8 cellular contexts compared by ENCODE assay signal in the genomic region with DNA sequence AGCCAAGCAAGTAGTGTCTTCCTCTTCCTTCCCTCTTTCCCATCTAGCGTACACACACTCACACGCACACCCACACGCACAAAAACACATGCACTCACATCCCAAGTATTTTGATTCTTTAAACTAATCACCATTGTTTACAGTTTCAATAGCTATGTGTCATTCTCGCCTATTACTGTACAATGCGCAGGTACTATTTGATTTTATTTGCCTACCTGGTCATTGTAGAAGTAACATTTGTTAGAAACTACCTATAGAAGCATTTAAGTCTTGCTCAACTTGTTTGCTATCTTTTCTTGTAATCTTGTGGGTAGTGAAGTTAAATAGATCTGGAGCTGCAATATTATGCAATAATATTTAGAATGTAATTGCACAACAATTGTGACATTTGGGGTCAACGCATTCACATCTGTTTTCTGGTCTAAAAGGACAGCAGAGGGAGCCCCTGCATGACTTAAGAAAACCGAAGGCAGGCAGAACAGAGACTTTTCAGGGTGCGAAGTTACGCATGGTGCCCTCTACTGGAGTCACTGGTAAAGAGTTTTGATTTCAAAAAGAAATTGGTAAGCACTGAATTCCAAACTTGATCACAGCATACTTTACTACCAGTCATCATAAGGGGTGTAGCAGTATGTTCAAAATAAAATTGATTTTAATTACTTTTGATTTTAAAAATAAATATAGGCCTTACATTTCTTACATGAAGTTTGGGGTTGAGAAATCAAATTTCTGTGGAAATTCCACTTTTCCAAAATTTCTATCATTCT.
DNase-seq lines count a peak whose midpoint lies in the region; ATAC-seq and TF ChIP-seq lines count a peak whose summit lies in the region.

No MANE protein-coding gene starts in this region.

- no peaks in the 10 kb centered on the region for H3K79me2 ChIP-seq in OCI-LY3 (ENCODE audit: low read length)

- peaks cover 9% of the 10 kb centered on the region for H3K4me1 Mint-ChIP-seq in MCF 10A (ENCODE audit: insufficient read depth, unreplicated experiment)
- no peaks in the 10 kb centered on the region for H3K4me1 Mint-ChIP-seq in stimulated activated naive CD8-positive, alpha-beta T cell treated with anti-CD3 and anti-CD28 coated beads, Interleukin-15, amount 100 ng/mL, for 72 hours

- no peak overlapping the region for H3K4me3 ChIP-seq in OCI-LY3 (ENCODE audit: low read length)

- CTCF ChIA-PET in MCF 10A (lab: Yijun Ruan, JAX): interaction anchor here (0.5 to 2.1 kb wide), 40 partner anchors 8 to 1766 kb away, joined by 3 to 39 read pairs (median 4); a partner anchor contains a TSS

- H3K36me3 ChIP-seq in OCI-LY3 (replicated peaks; ENCODE audit: low read depth, low read length): no peaks in the 10 kb centered on the region

- DNase-seq in stimulated activated CD4-positive, alpha-beta T cell treated with anti-CD3 and anti-CD28 coated beads, Interleukin-15, amount 100 ng/mL, for 24 hours: peak; percentile 29
- no peak for DNase-seq in stimulated activated CD4-positive, alpha-beta T cell treated with anti-CD3 and anti-CD28 coated beads, Interleukin-4, amount 100 ng/mL, for 1 hour
- DNase-seq in H4 (ENCODE audit: low spot score) (peak; percentile 85), MCF 10A (ENCODE audit: unreplicated experiment) (peak; percentile 91), islet precursor cell (peak; percentile 78)
- peak; percentile 17 to 41 for DNase-seq in stimulated activated naive CD8-positive, alpha-beta T cell treated with anti-CD3 and anti-CD28 coated beads, Interleukin-15, amount 100 ng/mL, for 72 hours

- peaks cover 4% of the 10 kb centered on the region for H3K27me3 Mint-ChIP-seq in MCF 10A (ENCODE audit: insufficient read depth, unreplicated experiment)
- H3K27me3 Mint-ChIP-seq in stimulated activated naive CD8-positive, alpha-beta T cell treated with anti-CD3 and anti-CD28 coated beads, Interleukin-15, amount 100 ng/mL, for 72 hours: no peaks in the 10 kb centered on the region

- peaks cover 6% of the 10 kb centered on the region; the same call in 1 of the 2 replicates for H3K27me3 ChIP-seq in OCI-LY3 (ENCODE audit: low read depth, low read length)

- H3K9ac ChIP-seq in OCI-LY3 (ENCODE audit: low read length): no peak overlapping the region

- H3K27ac Mint-ChIP-seq in MCF 10A (ENCODE audit: low read depth, unreplicated experiment): no peak overlapping the region
- no peak overlapping the region for H3K27ac Mint-ChIP-seq in stimulated activated naive CD8-positive, alpha-beta T cell treated with anti-CD3 and anti-CD28 coated beads, Interleukin-15, amount 100 ng/mL, for 72 hours

- H3K27ac ChIP-seq in OCI-LY3 (ENCODE audit: low read length): no peak overlapping the region

- POLR2A ChIA-PET in MCF 10A (lab: Yijun Ruan, JAX): interaction anchor here (0.6 to 0.8 kb wide), 2 partner anchors 213 to 1444 kb away, joined by 3 read pairs; a partner anchor contains a TSS

- intact Hi-C loops in MCF 10A (cut with micrococcal nuclease): loop anchor here (1.0 kb wide), 4 partner anchors 157 to 389 kb away; no protein-coding TSS in a partner anchor

- H2AFZ ChIP-seq in OCI-LY3 (ENCODE audit: low read depth, low read length): no peak overlapping the region

- H3K4me3 Mint-ChIP-seq in MCF 10A (ENCODE audit: unreplicated experiment): no peak overlapping the region
- H3K4me3 Mint-ChIP-seq in stimulated activated naive CD8-positive, alpha-beta T cell treated with anti-CD3 and anti-CD28 coated beads, Interleukin-15, amount 100 ng/mL, for 72 hours: no peak overlapping the region

- H4K20me1 ChIP-seq in OCI-LY3 (ENCODE audit: insufficient read depth, low read length): no peaks in the 10 kb centered on the region

- H3K4me2 ChIP-seq in OCI-LY3 (ENCODE audit: low read length): no peak overlapping the region

- peak; percentile 84 for TF ChIP-seq RAD21 in Ishikawa (IDR thresholded peaks at IDR 0.05; ENCODE audit: low read depth)

- H3K9me3 Mint-ChIP-seq in MCF 10A (ENCODE audit: unreplicated experiment): no peaks in the 10 kb centered on the region
- no peaks in the 10 kb centered on the region for H3K9me3 Mint-ChIP-seq in stimulated activated naive CD8-positive, alpha-beta T cell treated with anti-CD3 and anti-CD28 coated beads, Interleukin-15, amount 100 ng/mL, for 72 hours

- H3K9me3 ChIP-seq in OCI-LY3 (ENCODE audit: insufficient read depth, low read length): no peaks in the 10 kb centered on the region

- no peaks in the 10 kb centered on the region for H3K36me3 Mint-ChIP-seq in MCF 10A (ENCODE audit: insufficient read depth, unreplicated experiment)

- TF ChIP-seq CTCF in OCI-LY3 (IDR thresholded peaks at IDR 0.05; ENCODE audit: low read depth, low read length) (peak; percentile 98), MCF 10A (IDR thresholded peaks at IDR 0.05; ENCODE audit: unreplicated experiment) (peak; percentile 82)

- no TSS peak for BruUV-seq in MCF 10A (replicated peaks; lab: Mats Ljungman, UMichigan)

- no peak for TF ChIP-seq EP300 in Ishikawa (IDR thresholded peaks at IDR 0.05; ENCODE audit: borderline replicate concordance)

- H3K4me1 ChIP-seq in OCI-LY3 (ENCODE audit: low read length): no peaks in the 10 kb centered on the region

- peak; percentile 53 for ATAC-seq in stimulated activated naive CD8-positive, alpha-beta T cell treated with anti-CD3 and anti-CD28 coated beads, Interleukin-15, amount 100 ng/mL, for 72 hours

TF ChIP-seq in Ishikawa, 13 proteins besides CTCF, POLR2A, EP300 and RAD21:
- peak; percentile 95 for TF ChIP-seq CEBPB (IDR thresholded peaks at IDR 0.05)
- TF ChIP-seq CREB1 (IDR thresholded peaks at IDR 0.05; ENCODE audit: low read depth): no peak
- TF ChIP-seq, protein P1, sequence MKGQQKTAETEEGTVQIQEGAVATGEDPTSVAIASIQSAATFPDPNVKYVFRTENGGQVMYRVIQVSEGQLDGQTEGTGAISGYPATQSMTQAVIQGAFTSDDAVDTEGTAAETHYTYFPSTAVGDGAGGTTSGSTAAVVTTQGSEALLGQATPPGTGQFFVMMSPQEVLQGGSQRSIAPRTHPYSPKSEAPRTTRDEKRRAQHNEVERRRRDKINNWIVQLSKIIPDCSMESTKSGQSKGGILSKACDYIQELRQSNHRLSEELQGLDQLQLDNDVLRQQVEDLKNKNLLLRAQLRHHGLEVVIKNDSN (IDR thresholded peaks at IDR 0.05): no peak
